8 cellular contexts compared by ENCODE assay signal in genomic region chr12:122865268-122866231, GRCh38. TPM values are rescaled to one million over a fixed set of nuclear protein-coding genes. Genes with fewer than 3 reads are reported as not detected.
DNase-seq lines count a peak whose midpoint lies in the region; ATAC-seq and TF ChIP-seq lines count a peak whose summit lies in the region.

No MANE protein-coding gene starts in this region.

- H3K9me2 ChIP-seq in SU-DHL-6 (replicated peaks; ENCODE audit: insufficient read depth, low read length): no peaks in the 10 kb centered on the region

- H3K9me3 ChIP-seq in SU-DHL-6 (ENCODE audit: insufficient read depth, low read length): no peaks in the 10 kb centered on the region

- H3K4me3 ChIP-seq in SU-DHL-6 (ENCODE audit: insufficient read depth, low read length, poor library complexity, severe bottlenecking): no peak overlapping the region

- peak; percentile 35 for TF ChIP-seq CTCF in SU-DHL-6 (IDR thresholded peaks at IDR 0.05; ENCODE audit: insufficient read depth, low read length, poor library complexity, severe bottlenecking)

- H3K4me2 ChIP-seq in SU-DHL-6 (ENCODE audit: low read depth, low read length, poor library complexity, severe bottlenecking): no peak overlapping the region

- H2AFZ ChIP-seq in SU-DHL-6 (ENCODE audit: low read depth, low read length, severe bottlenecking): no peak overlapping the region

- H3K27ac ChIP-seq in SU-DHL-6 (ENCODE audit: low read depth, low read length): no peak overlapping the region

- H3K36me3 ChIP-seq in SU-DHL-6 (ENCODE audit: low read length): no peaks in the 10 kb centered on the region

- H3K9ac ChIP-seq in SU-DHL-6 (ENCODE audit: low read length): no peak overlapping the region

- no peaks in the 10 kb centered on the region for H3K79me2 ChIP-seq in SU-DHL-6 (ENCODE audit: insufficient read depth, low read length)

- DNase-seq in NCI-H345 (lab: John Stamatoyannopoulos, UW): peak; percentile 22
- DNase-seq in NCI-H345 treated with DMSO at 0.1 percent for 48 hours (lab: John Stamatoyannopoulos, UW; ENCODE audit: unreplicated experiment): no peak
- DNase-seq in cardiac septum (ENCODE audit: low spot score): peak; percentile 68
- no peak for DNase-seq in inferior parietal cortex (ENCODE audit: extremely low spot score)

- ATAC-seq in stimulated activated memory B cell treated with anti-CD40 and anti-IgM and Interleukin-4, amounts not matched to agents 10 μg/mL and 1 μg/mL and 100 μg/mL, for 72 hours: peak; percentile 53
- ATAC-seq in HG03571 (IDR thresholded peaks at IDR 0.05; ENCODE audit: unreplicated experiment) (no peak), GM18873 (IDR thresholded peaks at IDR 0.05; ENCODE audit: low FRiP score, unreplicated experiment) (no peak)

- peaks cover 77% of the 10 kb centered on the region for H3K4me1 Mint-ChIP-seq in stimulated activated memory B cell treated with anti-CD40 and anti-IgM and Interleukin-4, amounts not matched to agents 10 μg/mL and 1 μg/mL and 100 μg/mL, for 72 hours

- no peak overlapping the region for H3K27ac Mint-ChIP-seq in stimulated activated memory B cell treated with anti-CD40 and anti-IgM and Interleukin-4, amounts not matched to agents 10 μg/mL and 1 μg/mL and 100 μg/mL, for 72 hours

- peaks cover 45% of the 10 kb centered on the region for H3K36me3 Mint-ChIP-seq in stimulated activated memory B cell treated with anti-CD40 and anti-IgM and Interleukin-4, amounts not matched to agents 10 μg/mL and 1 μg/mL and 100 μg/mL, for 72 hours

- no peaks in the 10 kb centered on the region for H3K27me3 ChIP-seq in SU-DHL-6 (ENCODE audit: low read length)

- intact Hi-C loops in cardiac septum (cut with DNase I): no loop called here

- H3F3A ChIP-seq in SU-DHL-6 (ENCODE audit: insufficient read depth): no peaks in the 10 kb centered on the region

- no peaks in the 10 kb centered on the region for H3K27me3 Mint-ChIP-seq in stimulated activated memory B cell treated with anti-CD40 and anti-IgM and Interleukin-4, amounts not matched to agents 10 μg/mL and 1 μg/mL and 100 μg/mL, for 72 hours

- no peaks in the 10 kb centered on the region for H3K9me3 Mint-ChIP-seq in stimulated activated memory B cell treated with anti-CD40 and anti-IgM and Interleukin-4, amounts not matched to agents 10 μg/mL and 1 μg/mL and 100 μg/mL, for 72 hours

- no peaks in the 10 kb centered on the region for H4K20me1 ChIP-seq in SU-DHL-6 (ENCODE audit: low read depth, low read length)

- H3K4me3 Mint-ChIP-seq in stimulated activated memory B cell treated with anti-CD40 and anti-IgM and Interleukin-4, amounts not matched to agents 10 μg/mL and 1 μg/mL and 100 μg/mL, for 72 hours: no peak overlapping the region

RNA-seq across cellular contexts. Expression of gene HIP1R, which starts 30.3 kb away (rescaled TPM):
- total RNA-seq in cardiac septum: 16.6 TPM

RNA-seq across cellular contexts. Expression of gene VPS37B, which starts 30.4 kb away (rescaled TPM):
- total RNA-seq in cardiac septum: 16.8 TPM

Comparison
In these comparisons a context has a peak if more than half of its experiments do, and no peak if none do; other contexts are left out.
1. DNase-seq: peak in NCI-H345 (single experiment) and cardiac septum (single experiment); none in NCI-H345 treated with DMSO at 0.1 percent for 48 hours (single experiment) and inferior parietal cortex (single experiment).